In the genomic region with DNA sequence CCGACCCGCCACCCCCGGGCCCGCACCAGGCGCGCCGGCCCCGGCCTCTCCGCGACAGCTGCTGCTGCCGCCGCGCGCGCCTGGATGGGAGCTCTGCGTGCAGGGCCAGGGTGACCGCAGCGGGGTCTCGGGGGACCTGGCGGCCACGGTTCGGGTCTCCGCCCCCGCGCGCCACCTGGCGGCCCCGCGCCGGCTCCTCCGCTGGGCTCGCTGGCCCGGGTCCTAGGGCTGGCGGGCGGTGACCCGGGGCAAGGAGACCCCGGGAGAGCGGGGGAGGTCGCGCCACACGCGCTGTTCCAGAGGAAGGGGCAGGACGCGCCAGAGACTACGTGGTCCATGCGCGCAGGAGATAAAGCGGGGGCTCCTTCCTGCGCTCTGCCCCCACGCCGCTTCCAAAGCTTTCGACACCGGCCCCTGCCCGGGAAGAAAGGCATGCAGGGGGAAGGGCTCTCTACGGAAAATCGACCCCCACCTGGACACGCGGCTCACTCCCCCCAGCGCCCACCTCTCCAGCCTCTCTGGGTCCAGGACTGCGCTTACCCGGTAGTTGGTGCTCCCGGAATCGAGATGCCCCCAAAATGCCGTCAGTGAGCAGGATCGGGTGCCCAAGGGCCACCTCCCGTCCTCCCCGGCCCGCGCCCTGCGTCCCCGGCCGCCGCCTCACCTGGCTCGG, we compare ENCODE assay signal across 8 cellular contexts. TPM values are rescaled to one million over a fixed set of nuclear protein-coding genes. Genes with fewer than 3 reads are reported as not detected.
DNase-seq lines count a peak whose midpoint lies in the region; ATAC-seq and TF ChIP-seq lines count a peak whose summit lies in the region.

No MANE protein-coding gene starts in this region.

- intact Hi-C loops in IMR-90 (cut with micrococcal nuclease), result loop anchor here (2.0 to 10.0 kb wide), 3 partner anchors 85 to 137 kb away; no protein-coding TSS in a partner anchor
- intact Hi-C loops in CD4-positive, alpha-beta memory T cell (cut with micrococcal nuclease), result no loop called here

- BruUV-seq in IMR-90 (replicated peaks; lab: Mats Ljungman, UMichigan), result no TSS peak

- H2AK9ac ChIP-seq in IMR-90 (replicated peaks; ENCODE audit: low read depth, low read length, poor library complexity), result no peak overlapping the region

- no peak overlapping the region for H2BK15ac ChIP-seq in IMR-90 (ENCODE audit: low read depth, low read length)

- H3K79me1 ChIP-seq in IMR-90 (ENCODE audit: low read depth in 1 of 2, low read length in 2 of 2), result peaks cover 0 to 6% of the 10 kb centered on the region in 2 experiments; a peak in 2 of 4 replicates

- TF ChIP-seq RAD21 in IMR-90 (IDR thresholded peaks at IDR 0.05; ENCODE audit: low read length), result no peak; the same call in 1 of the 2 replicates

- peaks cover 4% of the 10 kb centered on the region; the same call in 1 of the 2 replicates for H3K27me3 ChIP-seq in IMR-90 (ENCODE audit: control insufficient read depth, insufficient read depth, low read length)
- peaks cover 0 to 4% of the 10 kb centered on the region in 2 donors for H3K27me3 ChIP-seq in duodenal mucosa (ENCODE audit: control insufficient read depth in 1 of 2, insufficient read depth in 2 of 2, low read length in 2 of 2)
- H3K27me3 ChIP-seq in mucosa of rectum (ENCODE audit: control insufficient read depth in 2 of 2, insufficient read depth in 2 of 2, low read length in 2 of 2), result peaks cover 0 to 2% of the 10 kb centered on the region in 2 donors
- peaks cover 92% of the 10 kb centered on the region for H3K27me3 ChIP-seq in MM.1S (replicated peaks; ENCODE audit: insufficient read depth, low read length)
- peaks cover 11% of the 10 kb centered on the region for H3K27me3 ChIP-seq in CD4-positive, alpha-beta memory T cell (ENCODE audit: insufficient read depth, low read length)

- peak overlapping the region; percentile 27; the same call in 1 of the 2 replicates for H4K5ac ChIP-seq in IMR-90 (ENCODE audit: low read depth, low read length)

- in situ Hi-C loops in IMR-90 (cut with MboI; ENCODE audit: low sequenced_read_pairs), result no loop called here

- no peak overlapping the region for H3K14ac ChIP-seq in IMR-90 (replicated peaks; ENCODE audit: low read depth, low read length)

- H3K4me3 ChIP-seq in IMR-90 (ENCODE audit: insufficient read depth, low read depth, low read length) (peak overlapping the region; percentile 62), duodenal mucosa (ENCODE audit: low read depth in 1 of 2, low read length in 2 of 2) (peak overlapping the region; percentile 80 to 82), mucosa of rectum (ENCODE audit: low read length in 2 of 2) (peak overlapping the region; percentile 76 to 79), MM.1S (ENCODE audit: low read length) (no peak overlapping the region)
- no peak overlapping the region for H3K4me3 ChIP-seq in CD4-positive, alpha-beta memory T cell (ENCODE audit: low read length in 2 of 2)

- H3K4ac ChIP-seq in IMR-90 (ENCODE audit: low read depth, low read length), result 0 out of 2 replicates have a peak overlapping the region, but pooled peaks have one; percentile 47

- H2BK20ac ChIP-seq in IMR-90 (ENCODE audit: low read depth, low read length), result no peak overlapping the region

- H2BK5ac ChIP-seq in IMR-90 (ENCODE audit: low read depth, low read length, poor library complexity, severe bottlenecking), result peak overlapping the region; percentile 48

- H4K20me1 ChIP-seq in IMR-90 (ENCODE audit: insufficient read depth, low read length) (no peaks in the 10 kb centered on the region), MM.1S (ENCODE audit: insufficient read depth, low read length) (no peaks in the 10 kb centered on the region)

- ATAC-seq in IMR-90 (ENCODE audit: low read depth) (peak; percentile 42), HG02884 (IDR thresholded peaks at IDR 0.05; ENCODE audit: unreplicated experiment) (no peak)
- ATAC-seq in activated T-cell treated with anti-CD3 and anti-CD28 coated beads, Interleukin-2, amount 50 U/mL, for 4 hours, result no peak

- H4K8ac ChIP-seq in IMR-90 (ENCODE audit: low read depth in 2 of 2, low read length in 2 of 2), result peak overlapping the region in 1 of 2 experiments; percentile 78; a peak in 2 of 4 replicates

- DNase-seq in D341Med (ENCODE audit: low spot score) (peak; percentile 41), IMR-90 (no peak), MM.1S (no peak)
- no peak for DNase-seq in activated T-cell treated with anti-CD3 and anti-CD28 coated beads, Interleukin-2, amount 50 U/mL, for 4 hours
- no peak for DNase-seq in CD4-positive, alpha-beta memory T cell

- H3F3A ChIP-seq in MM.1S (ENCODE audit: insufficient read depth, low read length), result no peaks in the 10 kb centered on the region

- peak overlapping the region; percentile 9; the same call in 1 of the 2 replicates for H3K18ac ChIP-seq in IMR-90 (ENCODE audit: low read depth, low read length)

- H3K23ac ChIP-seq in IMR-90 (ENCODE audit: low read depth, low read length), result 0 out of 2 replicates have a peak overlapping the region, but pooled peaks have one; percentile 59

- 0% methylated on average over 18 of the region's 74 CpGs; no CpG with 5 or more reads in 1 of the 2 experiments for WGBS in IMR-90 (ENCODE audit: extremely low coverage in 2 of 2, insufficient read length in 1 of 2), 2 experiments

- no peaks in the 10 kb centered on the region for H3K79me2 ChIP-seq in MM.1S (ENCODE audit: low read length)

- no peak overlapping the region for H3K4me3 Mint-ChIP-seq in activated T-cell treated with anti-CD3 and anti-CD28 coated beads, Interleukin-2, amount 50 U/mL, for 4 hours
- H3K4me3 Mint-ChIP-seq in CD4-positive, alpha-beta memory T cell, result no peak overlapping the region

- CTCF ChIA-PET in IMR-90 (lab: Yijun Ruan, JAX), result interaction anchor here (0.7 to 1.3 kb wide), 3 partner anchors 91 to 165 kb away, joined by 3 to 6 read pairs (median 3); no protein-coding TSS in a partner anchor
- CTCF ChIA-PET in CD4-positive, alpha-beta memory T cell (lab: Charles Lee; ENCODE audit: partially characterized antibody), result no interaction called here

- no peak for TF ChIP-seq POLR2A in IMR-90 (IDR thresholded peaks at IDR 0.05; ENCODE audit: low read depth, low read length)

- H3K36me3 Mint-ChIP-seq in activated T-cell treated with anti-CD3 and anti-CD28 coated beads, Interleukin-2, amount 50 U/mL, for 4 hours (ENCODE audit: insufficient read depth), result no peaks in the 10 kb centered on the region
- no peaks in the 10 kb centered on the region for H3K36me3 Mint-ChIP-seq in CD4-positive, alpha-beta memory T cell

- H2AFZ ChIP-seq in IMR-90 (replicated peaks; ENCODE audit: low read length, poor library complexity) (peak overlapping the region; percentile 74), MM.1S (ENCODE audit: low read length) (no peak overlapping the region)

- H2BK120ac ChIP-seq in IMR-90 (ENCODE audit: low read depth, low read length), result peak overlapping the region; percentile 25

- H3K9me1 ChIP-seq in IMR-90 (ENCODE audit: insufficient read depth, low read length), result no peaks in the 10 kb centered on the region

- no peak overlapping the region for H3K27ac Mint-ChIP-seq in CD4-positive, alpha-beta memory T cell

- POLR2A ChIA-PET in IMR-90 (lab: Charles Lee; ENCODE audit: unreplicated experiment), result no interaction called here
- POLR2A ChIA-PET in CD4-positive, alpha-beta memory T cell (lab: Charles Lee; ENCODE audit: partially characterized antibody), result no interaction called here

- peak; percentile 40 for TF ChIP-seq CTCF in IMR-90 (conservative IDR thresholded peaks at IDR 0.05; ENCODE audit: low read depth, low read length)
- no peak for TF ChIP-seq CTCF in MM.1S (IDR thresholded peaks at IDR 0.05; ENCODE audit: low read length)

- peaks cover 5% of the 10 kb centered on the region for H3K4me1 Mint-ChIP-seq in activated T-cell treated with anti-CD3 and anti-CD28 coated beads, Interleukin-2, amount 50 U/mL, for 4 hours (ENCODE audit: low read depth)
- H3K4me1 Mint-ChIP-seq in CD4-positive, alpha-beta memory T cell, result peaks cover 0 to 17% (median under 1%) of the 10 kb centered on the region in 4 donors

- H3K9me3 ChIP-seq in IMR-90 (ENCODE audit: control insufficient read depth, insufficient read depth, low read length) (no peaks in the 10 kb centered on the region), duodenal mucosa (ENCODE audit: control insufficient read depth in 1 of 2, low read length in 2 of 2) (no peaks in the 10 kb centered on the region), mucosa of rectum (ENCODE audit: control insufficient read depth in 2 of 2, low read length in 2 of 2) (no peaks in the 10 kb centered on the region), MM.1S (replicated peaks; ENCODE audit: insufficient read depth, low read length) (no peaks in the 10 kb centered on the region)
- H3K9me3 ChIP-seq in CD4-positive, alpha-beta memory T cell (ENCODE audit: control insufficient read depth in 1 of 2, low read length in 2 of 2), result no peaks in the 10 kb centered on the region

- dilution Hi-C loops in IMR-90 (cut with HindIII; ENCODE audit: low sequenced_read_pairs, unreplicated experiment), result no loop called here

- no peaks in the 10 kb centered on the region for H3K9me2 ChIP-seq in MM.1S (replicated peaks; ENCODE audit: insufficient read depth, low read length)

- H3K27me3 Mint-ChIP-seq in activated T-cell treated with anti-CD3 and anti-CD28 coated beads, Interleukin-2, amount 50 U/mL, for 4 hours (ENCODE audit: low read depth), result peaks cover 58% of the 10 kb centered on the region
- H3K27me3 Mint-ChIP-seq in CD4-positive, alpha-beta memory T cell, result peaks cover 43 to 44% of the 10 kb centered on the region in 2 donors

- H3K9me3 Mint-ChIP-seq in activated T-cell treated with anti-CD3 and anti-CD28 coated beads, Interleukin-2, amount 50 U/mL, for 4 hours, result no peaks in the 10 kb centered on the region
- peaks cover 0 to 2% (median 0%) of the 10 kb centered on the region in 8 donors for H3K9me3 Mint-ChIP-seq in CD4-positive, alpha-beta memory T cell

- H3K9ac ChIP-seq in IMR-90 (ENCODE audit: low read depth, low read length), result peak overlapping the region; percentile 80
- peak overlapping the region; percentile 66 to 69 for H3K9ac ChIP-seq in duodenal mucosa (ENCODE audit: low read depth in 1 of 2, low read length in 2 of 2)
- peak overlapping the region; percentile 70 to 90 for H3K9ac ChIP-seq in mucosa of rectum (ENCODE audit: low read depth in 1 of 2, low read length in 2 of 2)
- no peak overlapping the region for H3K9ac ChIP-seq in MM.1S (ENCODE audit: low read length)

- H3K36me3 ChIP-seq in IMR-90 (ENCODE audit: control insufficient read depth, insufficient read depth, low read length) (no peaks in the 10 kb centered on the region), duodenal mucosa (ENCODE audit: control insufficient read depth in 1 of 2, insufficient read depth in 2 of 2, low read length in 2 of 2) (no peaks in the 10 kb centered on the region), mucosa of rectum (ENCODE audit: control insufficient read depth in 2 of 2, insufficient read depth in 2 of 2, low read length in 2 of 2) (no peaks in the 10 kb centered on the region), MM.1S (replicated peaks; ENCODE audit: insufficient read depth, low read length) (no peaks in the 10 kb centered on the region)
- no peaks in the 10 kb centered on the region for H3K36me3 ChIP-seq in CD4-positive, alpha-beta memory T cell (ENCODE audit: insufficient read depth, low read length)

- H2AK5ac ChIP-seq in IMR-90 (ENCODE audit: low read depth, low read length), result no peak overlapping the region

- peak overlapping the region; percentile 72 for H3K27ac ChIP-seq in IMR-90 (ENCODE audit: insufficient read depth, low read length)
- H3K27ac ChIP-seq in duodenal mucosa (ENCODE audit: low read depth, low read length), result peak overlapping the region; percentile 70
- H3K27ac ChIP-seq in mucosa of rectum (ENCODE audit: low read depth in 2 of 2, low read length in 2 of 2), result peak overlapping the region; percentile 71 to 76
- H3K27ac ChIP-seq in MM.1S (ENCODE audit: low read length), result no peak overlapping the region
- H3K27ac ChIP-seq in CD4-positive, alpha-beta memory T cell (ENCODE audit: low read depth, low read length), result no peak overlapping the region

- peak overlapping the region; percentile 22; the same call in 1 of the 2 replicates for H3K56ac ChIP-seq in IMR-90 (ENCODE audit: extremely low read depth, insufficient read depth, low read length)

- peak overlapping the region; percentile 8 for H4K91ac ChIP-seq in IMR-90 (ENCODE audit: insufficient read depth, low read depth, low read length)

- H3K4me2 ChIP-seq in IMR-90 (ENCODE audit: low read depth, low read length) (peak overlapping the region; percentile 72), MM.1S (ENCODE audit: low read depth, low read length) (no peak overlapping the region)

- H3K4me1 ChIP-seq in IMR-90 (ENCODE audit: control insufficient read depth, insufficient read depth, low read length) (peaks cover 7% of the 10 kb centered on the region), duodenal mucosa (ENCODE audit: control insufficient read depth in 1 of 2, insufficient read depth in 2 of 2, low read length in 2 of 2) (peaks cover 7 to 12% of the 10 kb centered on the region in 2 donors), mucosa of rectum (ENCODE audit: control insufficient read depth in 2 of 2, insufficient read depth in 2 of 2, low read length in 2 of 2) (peaks cover 4 to 11% of the 10 kb centered on the region in 2 donors), MM.1S (ENCODE audit: low read length) (no peaks in the 10 kb centered on the region)
- no peaks in the 10 kb centered on the region for H3K4me1 ChIP-seq in CD4-positive, alpha-beta memory T cell (ENCODE audit: insufficient read depth, low read length)

RNA-seq across cellular contexts. Expression of a gene that starts 0.5 kb away (rescaled TPM):
- total RNA-seq in IMR-90 (2012; rRNA removed), result 0.83 and 1.6 TPM in 2 replicates
- 2.2 and 2.8 TPM in 2 replicates for polyA plus RNA-seq in IMR-90 (2012; rRNA removed)
- polyA plus RNA-seq in IMR-90 (2012; cell fraction: cytosol; rRNA removed), result 0.53 and 1.1 TPM in 2 replicates
- polyA plus RNA-seq in IMR-90 (2012; cell fraction: nucleus; rRNA removed; ENCODE audit: low replicate concordance), result 7.0 and 7.7 TPM in 2 replicates
- total RNA-seq in activated T-cell treated with anti-CD3 and anti-CD28 coated beads, Interleukin-2, amount 50 U/mL, for 4 hours, result under 1 TPM; 0.11 to 0.48 (median 0.38) TPM
- not detected for total RNA-seq in CD4-positive, alpha-beta memory T cell
- polyA plus RNA-seq in CD4-positive, alpha-beta memory T cell, result not detected

Comparison
In these comparisons a context has a peak if more than half of its experiments do, and no peak if none do; other contexts are left out.
1. H3K27ac ChIP-seq: peak in IMR-90 (single experiment), duodenal mucosa (single experiment) and mucosa of rectum (2 of 2); none in MM.1S (single experiment) and CD4-positive, alpha-beta memory T cell (single experiment).
2. H3K4me3 ChIP-seq: peak in IMR-90 (single experiment), duodenal mucosa (2 of 2) and mucosa of rectum (2 of 2); none in MM.1S (single experiment) and CD4-positive, alpha-beta memory T cell (0 of 2).